Comparison of ENCODE assay signal across 15 cellular contexts in genomic region chr7:131211500-131211899, GRCh38.
A peak's percentile ranks its signal among the peaks of the same experiment; 100 is the strongest.
DNase-seq lines count a peak whose midpoint lies in the region; ATAC-seq, FAIRE-seq and TF ChIP-seq lines count a peak whose summit lies in the region.
"Had no signal": no experiment of that assay in that cellular context is flagged by ENCODE, and none has a peak within 500 bp of the region (broad histone marks: within the 10 kb centered on the region; RNA-seq: fewer than 3 reads in every experiment).

No MANE protein-coding gene starts in this region.

- no peak for TF ChIP-seq POLR2A in heart left ventricle (IDR thresholded peaks at IDR 0.05)
- no peak for TF ChIP-seq POLR2A in esophagus muscularis mucosa (IDR thresholded peaks at IDR 0.05; ENCODE audit: low read depth)
- no peak for TF ChIP-seq POLR2A in suprapubic skin (IDR thresholded peaks at IDR 0.05)

- H3K9me3 ChIP-seq in heart left ventricle (no peaks in the 10 kb centered on the region), esophagus muscularis mucosa (no peaks in the 10 kb centered on the region), suprapubic skin (no peaks in the 10 kb centered on the region)
- H3K9me3 ChIP-seq: Caco-2 had no signal

- no peaks in the 10 kb centered on the region for H3K27me3 ChIP-seq in heart left ventricle
- H3K27me3 ChIP-seq in esophagus muscularis mucosa = no peaks in the 10 kb centered on the region
- H3K27me3 ChIP-seq in suprapubic skin = no peaks in the 10 kb centered on the region

- intact Hi-C loops in left ventricle myocardium superior (cut with micrococcal nuclease) (no loop called here), heart left ventricle (cut with DNase I) (no loop called here), esophagus muscularis mucosa (cut with DNase I) (no loop called here)

- H3K36me3 ChIP-seq in heart left ventricle = no peaks in the 10 kb centered on the region
- H3K36me3 ChIP-seq in esophagus muscularis mucosa = no peaks in the 10 kb centered on the region
- no peaks in the 10 kb centered on the region for H3K36me3 ChIP-seq in suprapubic skin
- H3K36me3 ChIP-seq: HAP-1 had no signal

- WGBS in heart left ventricle, 4 donors = 90 to 93% (median 91%) methylated on average over 1 of the region's 1 CpG
- 96% methylated on average over 1 of the region's 1 CpG for WGBS in esophagus muscularis mucosa
- WGBS in suprapubic skin = 81% methylated on average over 1 of the region's 1 CpG

- H3K27ac ChIP-seq in heart left ventricle = no peak overlapping the region
- H3K27ac ChIP-seq in esophagus muscularis mucosa (replicated peaks in 1 of 4) = peak overlapping the region in 3 of 4 donors; percentile 3 to 41 (median 20)
- peak overlapping the region; percentile 67 for H3K27ac ChIP-seq in suprapubic skin
- H3K27ac ChIP-seq: C4-2B, GM23248 had no signal

- no peak for FAIRE-seq in HTR-8/SVneo (lab: Jason Lieb, UNC)
- FAIRE-seq: A204.1, D721Med, G401.6 had no signal

- TF ChIP-seq EP300 in esophagus muscularis mucosa (IDR thresholded peaks at IDR 0.05) = no peak
- TF ChIP-seq EP300 in suprapubic skin (IDR thresholded peaks at IDR 0.05) = no peak

- DNase-seq in left ventricle myocardium superior (no peak), heart left ventricle (no peak), esophagus muscularis mucosa (ENCODE audit: extremely low spot score) (no peak), suprapubic skin (ENCODE audit: low spot score in 2 of 2) (no peak), HTR-8/SVneo (ENCODE audit: insufficient read length, low spot score) (no peak)
- DNase-seq in stimulated activated CD4-positive, alpha-beta T cell treated with anti-CD3 and anti-CD28 coated beads, Interleukin-4, amount 100 ng/mL, for 4 hours = no peak
- DNase-seq: AML-193; CD4-positive, alpha-beta T cell; GM23248 had no signal

- H3K4me1 ChIP-seq in heart left ventricle (peaks cover 0 to 7% (median 0%) of the 10 kb centered on the region in 12 donors), esophagus muscularis mucosa (peaks cover 0 to 18% (median 14%) of the 10 kb centered on the region in 4 donors), suprapubic skin (peaks cover 12% of the 10 kb centered on the region)
- H3K4me1 ChIP-seq: Caco-2, HAP-1 had no signal

- H3K4me3 ChIP-seq in heart left ventricle = no peak overlapping the region
- no peak overlapping the region for H3K4me3 ChIP-seq in esophagus muscularis mucosa
- no peak overlapping the region for H3K4me3 ChIP-seq in suprapubic skin
- H3K4me3 ChIP-seq: GM23248, HAP-1 had no signal

- ATAC-seq in left ventricle myocardium superior = peak; percentile 49
- no peak for ATAC-seq in heart left ventricle

- no peak for TF ChIP-seq CTCF in heart left ventricle (IDR thresholded peaks at IDR 0.05)
- no peak for TF ChIP-seq CTCF in esophagus muscularis mucosa (IDR thresholded peaks at IDR 0.05)
- TF ChIP-seq CTCF in suprapubic skin (IDR thresholded peaks at IDR 0.05) = no peak

Comparison
In these comparisons a context has a peak if more than half of its experiments do, and no peak if none do; other contexts are left out.
1. H3K27ac ChIP-seq: peak in esophagus muscularis mucosa (3 of 4) and suprapubic skin (single experiment); none in heart left ventricle (0 of 12).